ENCODE assay signal across 1 cellular context in the genomic region with DNA sequence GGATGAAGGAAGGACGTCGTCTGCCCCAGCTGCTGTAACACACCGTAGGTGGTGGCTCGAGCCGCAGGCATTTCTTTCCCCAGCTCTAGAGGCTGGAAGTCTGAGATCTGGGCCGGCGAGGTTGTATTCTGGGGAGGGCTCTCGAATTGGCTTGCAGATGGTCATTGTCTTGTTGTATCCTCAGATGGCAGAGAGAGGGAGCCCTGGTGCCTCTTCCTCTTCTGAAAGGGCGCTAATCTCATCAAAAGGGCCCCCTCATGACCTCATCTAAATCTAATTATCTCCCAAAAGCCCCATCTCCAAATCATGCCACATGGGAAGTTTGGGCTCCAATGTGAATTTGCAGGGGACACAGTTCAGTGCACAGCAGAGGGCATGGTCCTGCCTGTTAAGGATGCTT.
TF ChIP-seq lines count a peak whose summit lies in the region.

No MANE protein-coding gene starts in this region.

TF ChIP-seq in HepG2, 621 proteins besides CTCF, POLR2A, EP300 and RAD21 (continued from another document):
- TF ChIP-seq, protein P1, sequence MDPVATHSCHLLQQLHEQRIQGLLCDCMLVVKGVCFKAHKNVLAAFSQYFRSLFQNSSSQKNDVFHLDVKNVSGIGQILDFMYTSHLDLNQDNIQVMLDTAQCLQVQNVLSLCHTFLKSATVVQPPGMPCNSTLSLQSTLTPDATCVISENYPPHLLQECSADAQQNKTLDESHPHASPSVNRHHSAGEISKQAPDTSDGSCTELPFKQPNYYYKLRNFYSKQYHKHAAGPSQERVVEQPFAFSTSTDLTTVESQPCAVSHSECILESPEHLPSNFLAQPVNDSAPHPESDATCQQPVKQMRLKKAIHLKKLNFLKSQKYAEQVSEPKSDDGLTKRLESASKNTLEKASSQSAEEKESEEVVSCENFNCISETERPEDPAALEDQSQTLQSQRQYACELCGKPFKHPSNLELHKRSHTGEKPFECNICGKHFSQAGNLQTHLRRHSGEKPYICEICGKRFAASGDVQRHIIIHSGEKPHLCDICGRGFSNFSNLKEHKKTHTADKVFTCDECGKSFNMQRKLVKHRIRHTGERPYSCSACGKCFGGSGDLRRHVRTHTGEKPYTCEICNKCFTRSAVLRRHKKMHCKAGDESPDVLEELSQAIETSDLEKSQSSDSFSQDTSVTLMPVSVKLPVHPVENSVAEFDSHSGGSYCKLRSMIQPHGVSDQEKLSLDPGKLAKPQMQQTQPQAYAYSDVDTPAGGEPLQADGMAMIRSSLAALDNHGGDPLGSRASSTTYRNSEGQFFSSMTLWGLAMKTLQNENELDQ (CRISPR knock-in tag; IDR thresholded peaks at IDR 0.05; ENCODE audit: borderline replicate concordance) = no peak
- TF ChIP-seq TEAD3 (CRISPR knock-in tag; optimal IDR thresholded peaks at IDR 0.05; ENCODE audit: borderline replicate concordance) = no peak
